ENCODE assay signal across 14 cellular contexts in the genomic region with DNA sequence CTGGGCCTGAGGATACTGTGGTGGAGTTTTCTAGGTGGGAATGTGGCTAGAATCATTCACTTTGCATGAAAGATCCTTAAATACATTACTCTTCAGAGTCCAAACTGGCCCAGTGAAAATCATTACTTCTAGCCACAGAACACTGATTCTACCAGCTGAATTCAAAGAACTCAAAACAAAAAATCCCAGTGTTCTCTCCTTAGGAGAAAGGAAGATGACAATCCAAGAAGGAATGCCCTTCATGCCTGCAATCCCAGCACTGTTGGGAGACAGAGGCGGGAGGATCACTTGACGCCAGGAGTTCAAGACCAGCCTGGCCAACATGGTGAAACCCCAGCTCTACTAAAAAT. TPM values are rescaled to one million over a fixed set of nuclear protein-coding genes. Genes with fewer than 3 reads are reported as not detected.
DNase-seq lines count a peak whose midpoint lies in the region; ATAC-seq and TF ChIP-seq lines count a peak whose summit lies in the region.
"Had no signal": no experiment of that assay in that cellular context is flagged by ENCODE, and none has a peak within 500 bp of the region (broad histone marks: within the 10 kb centered on the region; RNA-seq: fewer than 3 reads in every experiment).

No MANE protein-coding gene starts in this region.

- CTCF ChIA-PET in activated CD8-positive, alpha-beta T cell treated with anti-CD3 and anti-CD28 coated beads, Interleukin-2, amount 10 ng/mL, durations not matched to agents 7 days and 5 days (lab: Charles Lee) = no interaction called here

- H3K27ac Mint-ChIP-seq in mesothelial cell of epicardium = peak overlapping the region; percentile 31
- no peak overlapping the region for H3K27ac Mint-ChIP-seq in activated CD8-positive, alpha-beta T cell treated with anti-CD3 and anti-CD28 coated beads, Interleukin-2, amount 10 ng/mL, durations not matched to agents 7 days and 5 days
- H3K27ac Mint-ChIP-seq: CD8-positive, alpha-beta memory T cell; HFFc6 had no signal

- DNase-seq in COLO829 (ENCODE audit: low spot score) = peak; percentile 44
- DNase-seq in SK-N-MC (ENCODE audit: low read depth, low spot score) = no peak
- DNase-seq in mesothelial cell of epicardium (ENCODE audit: low spot score in 2 of 2, unreplicated experiment in 2 of 2) = no peak
- DNase-seq in GM19238 (ENCODE audit: insufficient read length, low spot score) = no peak
- DNase-seq in activated CD8-positive, alpha-beta T cell treated with anti-CD3 and anti-CD28 coated beads, Interleukin-2, amount 10 ng/mL, durations not matched to agents 7 days and 5 days = no peak
- DNase-seq in germinal center (ENCODE audit: low spot score) = no peak
- DNase-seq: BE2C; CD8-positive, alpha-beta memory T cell; DMS53; HCEC 1CT; HFFc6 had no signal

- no peaks in the 10 kb centered on the region for H3K36me3 ChIP-seq in SK-N-MC (ENCODE audit: insufficient read depth, low read length)
- H3K36me3 ChIP-seq: BE2C had no signal

- no peak for TF ChIP-seq CTCF in mesothelial cell of epicardium (IDR thresholded peaks at IDR 0.05; ENCODE audit: unreplicated experiment)

- H3K4me3 ChIP-seq in SK-N-MC = peak overlapping the region; percentile 37; the same call in 1 of the 2 replicates

- H3K27ac ChIP-seq in SK-N-MC = peak overlapping the region; percentile 81
- H3K27ac ChIP-seq: C4-2B had no signal

- peaks cover 28% of the 10 kb centered on the region for H3K36me3 Mint-ChIP-seq in mesothelial cell of epicardium
- H3K36me3 Mint-ChIP-seq in activated CD8-positive, alpha-beta T cell treated with anti-CD3 and anti-CD28 coated beads, Interleukin-2, amount 10 ng/mL, durations not matched to agents 7 days and 5 days (ENCODE audit: low read depth) = peaks cover 30% of the 10 kb centered on the region

- no peak overlapping the region for H3K4me3 Mint-ChIP-seq in mesothelial cell of epicardium
- no peak overlapping the region for H3K4me3 Mint-ChIP-seq in activated CD8-positive, alpha-beta T cell treated with anti-CD3 and anti-CD28 coated beads, Interleukin-2, amount 10 ng/mL, durations not matched to agents 7 days and 5 days
- H3K4me3 Mint-ChIP-seq: CD8-positive, alpha-beta memory T cell; HFFc6 had no signal

- no peak for ATAC-seq in activated CD8-positive, alpha-beta T cell treated with anti-CD3 and anti-CD28 coated beads, Interleukin-2, amount 10 ng/mL, durations not matched to agents 7 days and 5 days
- ATAC-seq in GM21515 (IDR thresholded peaks at IDR 0.05; ENCODE audit: unreplicated experiment) = no peak

- no peaks in the 10 kb centered on the region for H3K9me3 Mint-ChIP-seq in mesothelial cell of epicardium
- no peaks in the 10 kb centered on the region for H3K9me3 Mint-ChIP-seq in activated CD8-positive, alpha-beta T cell treated with anti-CD3 and anti-CD28 coated beads, Interleukin-2, amount 10 ng/mL, durations not matched to agents 7 days and 5 days (ENCODE audit: insufficient read depth)
- H3K9me3 Mint-ChIP-seq: CD8-positive, alpha-beta memory T cell; HFFc6 had no signal

- POLR2A ChIA-PET in activated CD8-positive, alpha-beta T cell treated with anti-CD3 and anti-CD28 coated beads, Interleukin-2, amount 10 ng/mL, durations not matched to agents 7 days and 5 days (lab: Charles Lee) = no interaction called here

- no peaks in the 10 kb centered on the region for H3K27me3 Mint-ChIP-seq in mesothelial cell of epicardium (ENCODE audit: low read depth)
- no peaks in the 10 kb centered on the region for H3K27me3 Mint-ChIP-seq in activated CD8-positive, alpha-beta T cell treated with anti-CD3 and anti-CD28 coated beads, Interleukin-2, amount 10 ng/mL, durations not matched to agents 7 days and 5 days (ENCODE audit: low read depth)
- H3K27me3 Mint-ChIP-seq: CD8-positive, alpha-beta memory T cell had no signal

- H3K9me3 ChIP-seq in SK-N-MC (ENCODE audit: low read depth, low read length) = no peaks in the 10 kb centered on the region
- H3K9me3 ChIP-seq: BE2C had no signal

- H3K9ac ChIP-seq in SK-N-MC (ENCODE audit: insufficient read length) = peak overlapping the region; percentile 64

- H3K4me1 Mint-ChIP-seq in mesothelial cell of epicardium = peaks cover 10% of the 10 kb centered on the region
- H3K4me1 Mint-ChIP-seq in activated CD8-positive, alpha-beta T cell treated with anti-CD3 and anti-CD28 coated beads, Interleukin-2, amount 10 ng/mL, durations not matched to agents 7 days and 5 days (ENCODE audit: low read depth) = peaks cover 5% of the 10 kb centered on the region

RNA-seq across cellular contexts. Expression of a gene that starts 35.2 kb away (rescaled TPM):
- 1.1 to 1.4 TPM (median 1.4 TPM) in 3 replicates for total RNA-seq in mesothelial cell of epicardium
- not detected for total RNA-seq in activated CD8-positive, alpha-beta T cell treated with anti-CD3 and anti-CD28 coated beads, Interleukin-2, amount 10 ng/mL, durations not matched to agents 7 days and 5 days
- total RNA-seq: CD8-positive, alpha-beta memory T cell; H4; HFFc6 had no signal
